Comparison of ENCODE assay signal across 16 cellular contexts in genomic region chr9:137030931-137031527, GRCh38. TPM values are rescaled to one million over a fixed set of nuclear protein-coding genes. Genes with fewer than 3 reads are reported as not detected.
DNase-seq lines count a peak whose midpoint lies in the region; ATAC-seq and TF ChIP-seq lines count a peak whose summit lies in the region.
"Had no signal": no experiment of that assay in that cellular context is flagged by ENCODE, and none has a peak within 500 bp of the region (broad histone marks: within the 10 kb centered on the region; RNA-seq: fewer than 3 reads in every experiment).

No MANE protein-coding gene starts in this region.

- H3K4me3 ChIP-seq in MG63 = no peak overlapping the region
- no peak overlapping the region for H3K4me3 ChIP-seq in foreskin fibroblast (ENCODE audit: low read depth in 1 of 2, low read length in 2 of 2)
- H3K4me3 ChIP-seq: body of pancreas, neural progenitor cell had no signal

- peak overlapping the region; percentile 87 for H3K27ac Mint-ChIP-seq in T-helper 17 cell
- no peak overlapping the region for H3K27ac Mint-ChIP-seq in stimulated activated naive CD8-positive, alpha-beta T cell treated with anti-CD3 and anti-CD28 coated beads, Interleukin-15, amount 100 ng/mL, for 72 hours
- H3K27ac Mint-ChIP-seq: neural progenitor cell had no signal

- peaks cover 58% of the 10 kb centered on the region for H3K4me1 Mint-ChIP-seq in activated T-cell treated with anti-CD3 and anti-CD28 coated beads, Interleukin-2, amount 50 U/mL, for 4 hours (ENCODE audit: low read depth)
- peaks cover 43% of the 10 kb centered on the region for H3K4me1 Mint-ChIP-seq in T-helper 17 cell
- H3K4me1 Mint-ChIP-seq in stimulated activated naive CD8-positive, alpha-beta T cell treated with anti-CD3 and anti-CD28 coated beads, Interleukin-15, amount 100 ng/mL, for 72 hours = peaks cover 88% of the 10 kb centered on the region

- no peaks in the 10 kb centered on the region for H3K27me3 Mint-ChIP-seq in activated T-cell treated with anti-CD3 and anti-CD28 coated beads, Interleukin-2, amount 50 U/mL, for 4 hours (ENCODE audit: low read depth)
- H3K27me3 Mint-ChIP-seq in T-helper 17 cell = no peaks in the 10 kb centered on the region
- no peaks in the 10 kb centered on the region for H3K27me3 Mint-ChIP-seq in stimulated activated naive CD8-positive, alpha-beta T cell treated with anti-CD3 and anti-CD28 coated beads, Interleukin-15, amount 100 ng/mL, for 72 hours

- no peak for DNase-seq in activated T-cell treated with anti-CD3 and anti-CD28 coated beads, Interleukin-2, amount 50 U/mL, for 4 hours
- no peak for DNase-seq in activated T-cell treated with anti-CD3 and anti-CD28 coated beads, Interleukin-2, amount 50 U/mL, for 1 hour
- DNase-seq in T-helper 17 cell (no peak), MG63 (no peak), NOMO-1 treated with DMSO at 0.1 percent for 48 hours (lab: John Stamatoyannopoulos, UW; ENCODE audit: unreplicated experiment) (no peak), foreskin fibroblast (no peak)
- DNase-seq in stimulated activated naive CD8-positive, alpha-beta T cell treated with anti-CD3 and anti-CD28 coated beads, Interleukin-15, amount 100 ng/mL, for 72 hours = no peak
- DNase-seq: body of pancreas, Karpas-422, NCI-H526, right cardiac atrium, trophoblast cell had no signal

- H3K36me3 Mint-ChIP-seq in activated T-cell treated with anti-CD3 and anti-CD28 coated beads, Interleukin-2, amount 50 U/mL, for 4 hours (ENCODE audit: insufficient read depth) = no peaks in the 10 kb centered on the region
- no peaks in the 10 kb centered on the region for H3K36me3 Mint-ChIP-seq in T-helper 17 cell (ENCODE audit: low read depth)
- H3K36me3 Mint-ChIP-seq: neural progenitor cell had no signal

- H3K36me3 ChIP-seq in MG63 = no peaks in the 10 kb centered on the region
- H3K36me3 ChIP-seq: neural progenitor cell, Peyer's patch had no signal

- no peak for TF ChIP-seq CTCF in foreskin fibroblast (IDR thresholded peaks at IDR 0.05; ENCODE audit: low read depth, low read length)

- H3K27ac ChIP-seq in layer of hippocampus (ENCODE audit: low read depth, low read length) = peak overlapping the region; percentile 95
- H3K27ac ChIP-seq: neural progenitor cell had no signal

- H3K4me3 Mint-ChIP-seq in activated T-cell treated with anti-CD3 and anti-CD28 coated beads, Interleukin-2, amount 50 U/mL, for 4 hours = peak overlapping the region; percentile 69
- peak overlapping the region; percentile 94 for H3K4me3 Mint-ChIP-seq in T-helper 17 cell
- peak overlapping the region; percentile 56 to 61 for H3K4me3 Mint-ChIP-seq in stimulated activated naive CD8-positive, alpha-beta T cell treated with anti-CD3 and anti-CD28 coated beads, Interleukin-15, amount 100 ng/mL, for 72 hours
- H3K4me3 Mint-ChIP-seq: neural progenitor cell had no signal

- no peaks in the 10 kb centered on the region for H3K9me3 Mint-ChIP-seq in activated T-cell treated with anti-CD3 and anti-CD28 coated beads, Interleukin-2, amount 50 U/mL, for 4 hours
- H3K9me3 Mint-ChIP-seq in stimulated activated naive CD8-positive, alpha-beta T cell treated with anti-CD3 and anti-CD28 coated beads, Interleukin-15, amount 100 ng/mL, for 72 hours = no peaks in the 10 kb centered on the region
- H3K9me3 Mint-ChIP-seq: neural progenitor cell had no signal

- H3K27me3 ChIP-seq in layer of hippocampus (ENCODE audit: control insufficient read depth, insufficient read depth, low read length) (no peaks in the 10 kb centered on the region), MG63 (no peaks in the 10 kb centered on the region)
- H3K27me3 ChIP-seq: body of pancreas, Peyer's patch had no signal

- H3K9me3 ChIP-seq in T-helper 17 cell (ENCODE audit: control insufficient read depth, low read length, poor library complexity, severe bottlenecking) = no peaks in the 10 kb centered on the region
- H3K9me3 ChIP-seq in MG63 = no peaks in the 10 kb centered on the region
- H3K9me3 ChIP-seq: body of pancreas, Peyer's patch had no signal

- no peak for ATAC-seq in activated T-cell treated with anti-CD3 and anti-CD28 coated beads, Interleukin-2, amount 50 U/mL, for 4 hours
- ATAC-seq in T-helper 17 cell = no peak
- no peak for ATAC-seq in stimulated activated naive CD8-positive, alpha-beta T cell treated with anti-CD3 and anti-CD28 coated beads, Interleukin-15, amount 100 ng/mL, for 72 hours
- ATAC-seq: body of pancreas, left lobe of liver, right cardiac atrium had no signal

RNA-seq across cellular contexts. Expression of gene FUT7, which starts 0.9 kb away (rescaled TPM):
- 1 to 10 TPM in 1 of 3 donors, under 1 TPM in 2; 0.74 to 2.4 (median 0.81) TPM for total RNA-seq in activated T-cell treated with anti-CD3 and anti-CD28 coated beads, Interleukin-2, amount 50 U/mL, for 4 hours
- total RNA-seq in T-helper 17 cell = 10 to 100 TPM in 1 of 2 donors, 1 to 10 TPM in 1; 7.7 to 10.6 TPM
- not detected in 2 replicates for total RNA-seq in MG63 (2014; rRNA removed; shearing (Covaris generic); ENCODE audit: low replicate concordance)
- total RNA-seq: body of pancreas, Peyer's patch had no signal

RNA-seq across cellular contexts. Expression of gene ABCA2, which starts 3.0 kb away (rescaled TPM):
- 10 to 100 TPM in 2 of 3 donors, 1 to 10 TPM in 1; 9.1 to 15.3 (median 14.3) TPM for total RNA-seq in activated T-cell treated with anti-CD3 and anti-CD28 coated beads, Interleukin-2, amount 50 U/mL, for 4 hours
- 100 to 1,000 TPM; 120 to 131 TPM for total RNA-seq in T-helper 17 cell
- total RNA-seq in MG63 (2014; rRNA removed; shearing (Covaris generic); ENCODE audit: low replicate concordance) = 10.9 and 11.7 TPM in 2 replicates

RNA-seq across cellular contexts. Expression of gene NPDC1, which starts 14.9 kb away (rescaled TPM):
- total RNA-seq in activated T-cell treated with anti-CD3 and anti-CD28 coated beads, Interleukin-2, amount 50 U/mL, for 4 hours = 10 to 100 TPM; 15.1 to 33.0 (median 23.2) TPM
- total RNA-seq in T-helper 17 cell = 100 to 1,000 TPM; 139 to 202 TPM
- 86.9 and 253 TPM in 2 replicates for total RNA-seq in MG63 (2014; rRNA removed; shearing (Covaris generic); ENCODE audit: low replicate concordance)

RNA-seq across cellular contexts. Expression of gene ENTPD2, which starts 22.8 kb away (rescaled TPM):
- total RNA-seq in activated T-cell treated with anti-CD3 and anti-CD28 coated beads, Interleukin-2, amount 50 U/mL, for 4 hours = under 1 TPM in 1 of 3 donors, not detected in 2; 0.34 TPM
- under 1 TPM in 1 of 2 donors, not detected in 1; 0.20 TPM for total RNA-seq in T-helper 17 cell
- not detected in 2 replicates for total RNA-seq in MG63 (2014; rRNA removed; shearing (Covaris generic); ENCODE audit: low replicate concordance)

RNA-seq across cellular contexts. Expression of gene CLIC3, which starts 34.7 kb away (rescaled TPM):
- total RNA-seq in activated T-cell treated with anti-CD3 and anti-CD28 coated beads, Interleukin-2, amount 50 U/mL, for 4 hours = under 1 TPM in 2 of 3 donors, not detected in 1; 0.18 to 0.54 TPM
- total RNA-seq in T-helper 17 cell = 1 to 10 TPM; 1.9 to 2.1 TPM
- not detected in 2 replicates for total RNA-seq in MG63 (2014; rRNA removed; shearing (Covaris generic); ENCODE audit: low replicate concordance)
- total RNA-seq: left lobe of liver had no signal
